In the genomic region with DNA sequence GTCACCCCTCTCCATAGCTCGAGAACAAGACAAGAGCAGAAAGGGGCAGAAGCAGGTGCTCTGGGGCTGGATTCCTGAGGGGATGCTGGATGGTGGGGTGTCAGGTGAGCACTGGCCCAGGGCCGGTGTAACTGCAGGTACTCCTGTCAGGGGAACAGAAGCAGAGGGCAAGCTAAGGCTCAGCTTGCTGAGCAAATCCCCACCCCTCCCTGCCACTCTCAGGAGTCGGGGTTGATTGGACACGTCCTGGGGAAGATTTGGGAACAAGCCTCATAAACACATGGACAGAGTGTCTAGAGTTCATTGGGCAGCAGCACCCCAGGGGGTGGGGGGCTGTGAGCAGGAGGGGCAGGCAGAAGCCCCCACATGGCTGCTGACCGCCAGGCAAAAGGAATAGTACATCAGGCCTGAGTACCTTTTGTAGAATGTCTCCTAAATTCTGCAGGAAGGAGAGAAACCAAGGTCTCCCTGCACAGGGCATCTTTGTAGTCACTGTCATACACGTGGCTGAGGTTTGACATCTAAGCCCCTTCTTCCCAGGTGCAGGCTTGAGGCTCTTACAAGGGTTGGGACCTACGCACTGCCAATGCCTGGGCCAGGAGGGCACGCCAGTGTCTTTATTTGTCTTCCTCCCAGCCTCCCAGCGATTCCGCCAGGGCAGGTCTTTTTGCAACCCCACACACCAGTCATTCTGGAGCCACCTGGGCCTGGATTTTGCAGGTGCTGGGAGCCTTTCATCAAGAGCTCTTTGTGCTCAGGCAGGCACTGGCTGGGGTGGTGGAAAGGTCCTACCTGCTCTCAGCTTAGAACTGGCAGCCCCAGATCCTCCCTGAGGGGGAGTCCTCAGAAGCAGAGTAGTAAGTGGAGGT, we compare ENCODE assay signal across 22 cellular contexts. TPM values are rescaled to one million over a fixed set of nuclear protein-coding genes. Genes with fewer than 3 reads are reported as not detected.
DNase-seq lines count a peak whose midpoint lies in the region; ATAC-seq and TF ChIP-seq lines count a peak whose summit lies in the region.
"Had no signal": no experiment of that assay in that cellular context is flagged by ENCODE, and none has a peak within 500 bp of the region (broad histone marks: within the 10 kb centered on the region; RNA-seq: fewer than 3 reads in every experiment).

No MANE protein-coding gene starts in this region.

- H3K36me3 Mint-ChIP-seq in activated T-cell treated with anti-CD3 and anti-CD28 coated beads, Interleukin-2, amount 50 U/mL, for 24 hours (ENCODE audit: low read depth) = no peaks in the 10 kb centered on the region
- no peaks in the 10 kb centered on the region for H3K36me3 Mint-ChIP-seq in glutamatergic neuron (ENCODE audit: unreplicated experiment)
- H3K36me3 Mint-ChIP-seq: activated naive CD4-positive, alpha-beta T cell treated with anti-CD3 and anti-CD28 coated beads, Interleukin-2, amount 50 U/mL, for 24 hours; naive thymus-derived CD8-positive, alpha-beta T cell had no signal

- no peak for ATAC-seq in HG03354 (IDR thresholded peaks at IDR 0.05; ENCODE audit: poor library complexity, severe bottlenecking, unreplicated experiment)
- ATAC-seq: body of pancreas; left ventricle myocardium superior; naive thymus-derived CD8-positive, alpha-beta T cell; SK-N-SH treated with all-trans-retinoic acid at 6 μM for 48 hours had no signal

- no peak overlapping the region for H3K27ac ChIP-seq in stomach
- H3K27ac ChIP-seq: body of pancreas, dorsolateral prefrontal cortex, PC-9, right atrium auricular region, upper lobe of left lung had no signal

- H3K4me1 Mint-ChIP-seq in activated T-cell treated with anti-CD3 and anti-CD28 coated beads, Interleukin-2, amount 50 U/mL, for 24 hours (ENCODE audit: low read depth) = no peaks in the 10 kb centered on the region
- no peaks in the 10 kb centered on the region for H3K4me1 Mint-ChIP-seq in glutamatergic neuron (ENCODE audit: low read depth, unreplicated experiment)
- H3K4me1 Mint-ChIP-seq: activated naive CD4-positive, alpha-beta T cell treated with anti-CD3 and anti-CD28 coated beads, Interleukin-2, amount 50 U/mL, for 24 hours had no signal

- H3K27me3 ChIP-seq in stomach = no peaks in the 10 kb centered on the region
- H3K27me3 ChIP-seq: body of pancreas, right atrium auricular region, upper lobe of left lung had no signal

- no peak overlapping the region for H3K4me3 Mint-ChIP-seq in activated T-cell treated with anti-CD3 and anti-CD28 coated beads, Interleukin-2, amount 50 U/mL, for 24 hours
- no peak overlapping the region for H3K4me3 Mint-ChIP-seq in glutamatergic neuron (ENCODE audit: unreplicated experiment)
- H3K4me3 Mint-ChIP-seq: activated naive CD4-positive, alpha-beta T cell treated with anti-CD3 and anti-CD28 coated beads, Interleukin-2, amount 50 U/mL, for 24 hours; naive thymus-derived CD8-positive, alpha-beta T cell had no signal

- H3K27me3 Mint-ChIP-seq in activated T-cell treated with anti-CD3 and anti-CD28 coated beads, Interleukin-2, amount 50 U/mL, for 24 hours = peaks cover 2% of the 10 kb centered on the region
- peaks cover 4% of the 10 kb centered on the region for H3K27me3 Mint-ChIP-seq in glutamatergic neuron (ENCODE audit: unreplicated experiment)
- H3K27me3 Mint-ChIP-seq: activated naive CD4-positive, alpha-beta T cell treated with anti-CD3 and anti-CD28 coated beads, Interleukin-2, amount 50 U/mL, for 24 hours; naive thymus-derived CD8-positive, alpha-beta T cell had no signal

- H3K9me3 ChIP-seq in stomach = no peaks in the 10 kb centered on the region
- H3K9me3 ChIP-seq: body of pancreas, right atrium auricular region, upper lobe of left lung had no signal

- intact Hi-C loops in stomach (cut with DNase I; ENCODE audit: low total_unique reads) = no loop called here

- H3K27ac Mint-ChIP-seq in activated T-cell treated with anti-CD3 and anti-CD28 coated beads, Interleukin-2, amount 50 U/mL, for 24 hours = no peak overlapping the region
- no peak overlapping the region for H3K27ac Mint-ChIP-seq in glutamatergic neuron (ENCODE audit: unreplicated experiment)
- H3K27ac Mint-ChIP-seq: activated naive CD4-positive, alpha-beta T cell treated with anti-CD3 and anti-CD28 coated beads, Interleukin-2, amount 50 U/mL, for 24 hours; naive thymus-derived CD8-positive, alpha-beta T cell had no signal

- no peaks in the 10 kb centered on the region for H3K9me3 Mint-ChIP-seq in activated T-cell treated with anti-CD3 and anti-CD28 coated beads, Interleukin-2, amount 50 U/mL, for 24 hours
- peaks cover 2% of the 10 kb centered on the region for H3K9me3 Mint-ChIP-seq in glutamatergic neuron (ENCODE audit: unreplicated experiment)
- H3K9me3 Mint-ChIP-seq: activated naive CD4-positive, alpha-beta T cell treated with anti-CD3 and anti-CD28 coated beads, Interleukin-2, amount 50 U/mL, for 24 hours; naive thymus-derived CD8-positive, alpha-beta T cell had no signal

- DNase-seq in activated T-cell treated with anti-CD3 and anti-CD28 coated beads, Interleukin-2, amount 50 U/mL, for 24 hours = peak; percentile 19
- DNase-seq in activated T-cell treated with anti-CD3 and anti-CD28 coated beads for 4 hours = no peak
- peak; percentile 59 for DNase-seq in NCI-H510A treated with DMSO at 0.1 percent for 48 hours (lab: John Stamatoyannopoulos, UW)
- peak; percentile 61 for DNase-seq in islet precursor cell
- DNase-seq in stomach = peak; percentile 25
- no peak for DNase-seq in glutamatergic neuron
- no peak for DNase-seq in activated CD4-positive, alpha-beta T cell treated with anti-CD3 and anti-CD28 coated beads for 1 hour
- DNase-seq: Calu3; left ventricle myocardium superior; NCI-H2171 treated with DMSO at 0.1 percent for 48 hours; PC-9; stimulated activated CD4-positive, alpha-beta T cell treated with anti-CD3 and anti-CD28 coated beads, Interleukin-4, amount 100 ng/mL, for 1 hour had no signal

- 70 to 83% (median 75%) methylated on average over 10 of the region's 10 CpGs for WGBS in stomach, 5 donors

- TF ChIP-seq CTCF in stomach (IDR thresholded peaks at IDR 0.05) = no peak
- no peak for TF ChIP-seq CTCF in glutamatergic neuron (IDR thresholded peaks at IDR 0.05; ENCODE audit: partially characterized antibody, unreplicated experiment)

- H3K36me3 ChIP-seq in stomach = no peaks in the 10 kb centered on the region
- H3K36me3 ChIP-seq: right atrium auricular region, upper lobe of left lung had no signal

- TF ChIP-seq EP300 in stomach (IDR thresholded peaks at IDR 0.05) = no peak

- no peak overlapping the region for H3K4me3 ChIP-seq in stomach
- H3K4me3 ChIP-seq: body of pancreas, dorsolateral prefrontal cortex, PC-9, right atrium auricular region, upper lobe of left lung had no signal

- peaks cover 0 to 30% (median 0%) of the 10 kb centered on the region in 4 donors for H3K4me1 ChIP-seq in stomach
- H3K4me1 ChIP-seq: right atrium auricular region, upper lobe of left lung had no signal

- no peak for TF ChIP-seq POLR2A in stomach (IDR thresholded peaks at IDR 0.05)

RNA-seq across cellular contexts. Expression of gene CALML3, which starts 2.8 kb away (rescaled TPM):
- not detected for total RNA-seq in stomach
- 10 to 100 TPM in 1 of 3 donors, under 1 TPM in 1, not detected in 1; 0.46 to 64.6 TPM for polyA plus RNA-seq in stomach
- total RNA-seq in glutamatergic neuron (ENCODE audit: unreplicated experiment) = not detected
- total RNA-seq: body of pancreas; Calu3; HT-29; left ventricle myocardium superior; M059J; naive thymus-derived CD8-positive, alpha-beta T cell; PC-9; right atrium auricular region; upper lobe of left lung had no signal
- polyA plus RNA-seq: naive thymus-derived CD8-positive, alpha-beta T cell had no signal

RNA-seq across cellular contexts. Expression of gene CALML5, which starts 28.2 kb away (rescaled TPM):
- total RNA-seq in stomach (under 1 TPM in 1 of 5 donors, not detected in 4; 0.92 TPM), glutamatergic neuron (ENCODE audit: unreplicated experiment) (not detected)
- polyA plus RNA-seq in stomach = 10 to 100 TPM in 1 of 3 donors, 1 to 10 TPM in 1, not detected in 1; 2.4 to 16.2 TPM
- total RNA-seq: body of pancreas; Calu3; dorsolateral prefrontal cortex; left ventricle myocardium superior; M059J; naive thymus-derived CD8-positive, alpha-beta T cell; right atrium auricular region; upper lobe of left lung had no signal
- polyA plus RNA-seq: naive thymus-derived CD8-positive, alpha-beta T cell had no signal

Comparison
In these comparisons a context has a peak if more than half of its experiments do, and no peak if none do; other contexts are left out.
1. DNase-seq: peak in activated T-cell treated with anti-CD3 and anti-CD28 coated beads, Interleukin-2, amount 50 U/mL, for 24 hours (single experiment), NCI-H510A treated with DMSO at 0.1 percent for 48 hours (single experiment), islet precursor cell (single experiment) and stomach (single experiment); none in activated T-cell treated with anti-CD3 and anti-CD28 coated beads for 4 hours (single experiment), glutamatergic neuron (single experiment) and activated CD4-positive, alpha-beta T cell treated with anti-CD3 and anti-CD28 coated beads for 1 hour (single experiment).